Comparison of ENCODE assay signal across 14 cellular contexts in genomic region chr17:4064366-4064765, GRCh38.
DNase-seq lines count a peak whose midpoint lies in the region; ATAC-seq and TF ChIP-seq lines count a peak whose summit lies in the region.
"Had no signal": no experiment of that assay in that cellular context is flagged by ENCODE, and none has a peak within 500 bp of the region (broad histone marks: within the 10 kb centered on the region; RNA-seq: fewer than 3 reads in every experiment).

No MANE protein-coding gene starts in this region.

- TF ChIP-seq CTCF in right atrium auricular region (IDR thresholded peaks at IDR 0.05) = no peak
- no peak for TF ChIP-seq CTCF in heart left ventricle (IDR thresholded peaks at IDR 0.05)
- TF ChIP-seq CTCF in ascending aorta (IDR thresholded peaks at IDR 0.05) = no peak

- no peaks in the 10 kb centered on the region for H3K27me3 ChIP-seq in right atrium auricular region
- no peaks in the 10 kb centered on the region for H3K27me3 ChIP-seq in heart left ventricle
- no peaks in the 10 kb centered on the region for H3K27me3 ChIP-seq in right cardiac atrium (ENCODE audit: control insufficient read depth, insufficient read depth)
- H3K27me3 ChIP-seq in ascending aorta = no peaks in the 10 kb centered on the region

- H3K9me3 ChIP-seq in right atrium auricular region (no peaks in the 10 kb centered on the region), heart left ventricle (no peaks in the 10 kb centered on the region), right cardiac atrium (ENCODE audit: control insufficient read depth, low read length) (no peaks in the 10 kb centered on the region), ascending aorta (no peaks in the 10 kb centered on the region)

- H3K27ac ChIP-seq in right atrium auricular region (no peak overlapping the region), heart left ventricle (no peak overlapping the region), right cardiac atrium (ENCODE audit: low read length) (no peak overlapping the region), ascending aorta (no peak overlapping the region)
- H3K27ac ChIP-seq: C4-2B had no signal

- 66 to 79% (median 67%) methylated on average over 12 to 13 of the region's 13 CpGs for WGBS in heart left ventricle, 4 donors
- WGBS in right cardiac atrium = 72% methylated on average over 13 of the region's 13 CpGs

- DNase-seq in Right ventricle myocardium inferior (ENCODE audit: missing footprints) = peak; percentile 66
- no peak for DNase-seq in right atrium auricular region (ENCODE audit: low spot score)
- DNase-seq in heart left ventricle = peak; percentile 44 to 80 (median 70)
- DNase-seq in right cardiac atrium = peak in 2 of 3 donors; percentile 74 to 83
- no peak for DNase-seq in SIG-M5 (lab: John Stamatoyannopoulos, UW)
- no peak for DNase-seq in ascending aorta (ENCODE audit: low spot score in 2 of 2)
- DNase-seq: CD8-positive, alpha-beta T cell; COR-L47; DND-41; GDM1; GOT3; H9 had no signal

- TF ChIP-seq POLR2A in heart left ventricle (IDR thresholded peaks at IDR 0.05) = no peak

- H3K36me3 ChIP-seq in right atrium auricular region (peaks cover 77% of the 10 kb centered on the region), heart left ventricle (peaks cover 0 to 100% (median 98%) of the 10 kb centered on the region in 9 donors), ascending aorta (peaks cover 67 to 80% of the 10 kb centered on the region in 2 donors)

- intact Hi-C loops in Right ventricle myocardium inferior (cut with DNase I) (no loop called here), heart left ventricle (cut with DNase I) (loop anchor here in 1 of 10 donors (10.0 kb wide), 1 partner anchor 130 kb away; no protein-coding TSS in a partner anchor), right cardiac atrium (cut with DNase I) (no loop called here), ascending aorta (cut with DNase I) (no loop called here)

- H3K4me3 ChIP-seq in right atrium auricular region (no peak overlapping the region), heart left ventricle (no peak overlapping the region), right cardiac atrium (ENCODE audit: low read length) (no peak overlapping the region), ascending aorta (no peak overlapping the region)

- H3K4me1 ChIP-seq in right atrium auricular region (no peaks in the 10 kb centered on the region), heart left ventricle (no peaks in the 10 kb centered on the region), right cardiac atrium (ENCODE audit: control insufficient read depth, insufficient read depth, low read length) (no peaks in the 10 kb centered on the region), ascending aorta (no peaks in the 10 kb centered on the region)

- ATAC-seq in Right ventricle myocardium inferior (peak; percentile 68), heart left ventricle (peak; percentile 73 to 89 (median 86)), right cardiac atrium (peak; percentile 35 to 64), HG02870 (IDR thresholded peaks at IDR 0.05; ENCODE audit: unreplicated experiment) (no peak)
- ATAC-seq: CD8-positive, alpha-beta T cell had no signal

Comparison
In these comparisons a context has a peak if more than half of its experiments do, and no peak if none do; other contexts are left out.
1. DNase-seq: peak in Right ventricle myocardium inferior (single experiment), heart left ventricle (5 of 5) and right cardiac atrium (2 of 3); none in right atrium auricular region (single experiment), SIG-M5 (single experiment) and ascending aorta (0 of 2).